ENCODE assay signal across 9 cellular contexts in the genomic region with DNA sequence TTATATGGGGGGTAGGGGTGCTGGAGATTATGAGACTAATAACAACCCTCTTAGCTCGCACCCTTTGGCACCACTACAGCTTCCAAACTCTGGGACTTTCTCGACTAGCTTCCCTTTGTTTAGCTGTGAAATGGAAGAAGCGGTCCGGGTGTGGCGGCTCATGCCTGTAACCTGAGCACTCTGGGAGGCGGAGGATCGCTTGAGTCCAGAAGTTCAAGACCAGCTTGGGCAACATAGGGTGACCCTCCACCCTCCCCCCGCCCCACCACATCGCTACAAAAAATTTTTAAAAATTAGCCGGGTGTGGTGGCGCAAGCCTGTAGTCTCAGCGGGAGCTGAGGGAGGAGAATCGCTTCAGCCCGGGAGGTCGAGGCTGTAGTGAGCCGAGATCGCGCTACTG. TPM values are rescaled to one million over a fixed set of nuclear protein-coding genes. Genes with fewer than 3 reads are reported as not detected.
A peak's percentile ranks its signal among the peaks of the same experiment; 100 is the strongest.
DNase-seq lines count a peak whose midpoint lies in the region; ATAC-seq and TF ChIP-seq lines count a peak whose summit lies in the region.
"Had no signal": no experiment of that assay in that cellular context is flagged by ENCODE, and none has a peak within 500 bp of the region (broad histone marks: within the 10 kb centered on the region; RNA-seq: fewer than 3 reads in every experiment).

No MANE protein-coding gene starts in this region.

- H3K9ac ChIP-seq in NT2/D1 (ENCODE audit: insufficient read length, low read depth), result peak overlapping the region; percentile 92
- H3K9ac ChIP-seq in parathyroid adenoma, result no peak overlapping the region

- H3K4me1 ChIP-seq in NT2/D1 (ENCODE audit: insufficient read depth, insufficient read length) (peaks cover 10% of the 10 kb centered on the region), parathyroid adenoma (peaks cover 8% of the 10 kb centered on the region)

- H3K36me3 ChIP-seq in NT2/D1 (ENCODE audit: insufficient read depth, insufficient read length, low read length), result no peaks in the 10 kb centered on the region
- no peaks in the 10 kb centered on the region for H3K36me3 ChIP-seq in parathyroid adenoma (ENCODE audit: control insufficient read depth, insufficient read depth, low read length)

- no peaks in the 10 kb centered on the region for H3K9me3 ChIP-seq in NT2/D1 (ENCODE audit: insufficient read depth, low read length)
- H3K9me3 ChIP-seq in parathyroid adenoma (ENCODE audit: control insufficient read depth, low read length), result no peaks in the 10 kb centered on the region

- peaks cover 3% of the 10 kb centered on the region for H3K27me3 ChIP-seq in NT2/D1 (ENCODE audit: insufficient read depth, insufficient read length)
- no peaks in the 10 kb centered on the region for H3K27me3 ChIP-seq in parathyroid adenoma (ENCODE audit: control insufficient read depth, insufficient read depth, low read length)

- no peak for ATAC-seq in HG03520 (IDR thresholded peaks at IDR 0.05; ENCODE audit: unreplicated experiment)

- H3K27ac ChIP-seq in parathyroid adenoma, result no peak overlapping the region

- peak overlapping the region; percentile 91 for H3K4me3 ChIP-seq in NT2/D1 (ENCODE audit: insufficient read length, low read depth)
- H3K4me3 ChIP-seq in epithelial cell of proximal tubule (ENCODE audit: low read depth, low read length), result peak overlapping the region; percentile 57
- H3K4me3 ChIP-seq in parathyroid adenoma (ENCODE audit: low read depth, low read length), result peak overlapping the region; percentile 49

- no peaks in the 10 kb centered on the region for H3K79me2 ChIP-seq in parathyroid adenoma

- peak overlapping the region; percentile 95 for H2AFZ ChIP-seq in parathyroid adenoma

- no peak for TF ChIP-seq CTCF in epithelial cell of proximal tubule (conservative IDR thresholded peaks at IDR 0.05; ENCODE audit: low read depth, low read length)
- TF ChIP-seq CTCF in parathyroid adenoma (IDR thresholded peaks at IDR 0.05), result no peak

- peak overlapping the region; percentile 55 for H3K4me2 ChIP-seq in parathyroid adenoma (ENCODE audit: low read length)

- DNase-seq in DMS 273 (lab: John Stamatoyannopoulos, UW; ENCODE audit: unreplicated experiment), result peak; percentile 32
- DNase-seq in DMS 273 treated with DMSO at 0.1 percent for 48 hours (lab: John Stamatoyannopoulos, UW), result no peak
- DNase-seq in NT2/D1 (ENCODE audit: low read depth, low spot score), result no peak
- no peak for DNase-seq in epithelial cell of proximal tubule (ENCODE audit: low read depth)
- no peak for DNase-seq in inferior parietal cortex (ENCODE audit: extremely low spot score)
- DNase-seq in ureter (ENCODE audit: low spot score), result no peak
- DNase-seq: 8988T had no signal

RNA-seq across cellular contexts. Expression of gene CDH3, which starts 0.8 kb away (rescaled TPM):
- total RNA-seq in epithelial cell of proximal tubule, result 91.2 and 174 TPM in 2 replicates
- total RNA-seq in ureter, result 17.4 TPM
